Comparison of ENCODE assay signal across 26 cellular contexts in genomic region chr3:34363871-34364270, GRCh38.
"Had no signal": no experiment of that assay in that cellular context is flagged by ENCODE, and none has a peak within 500 bp of the region (broad histone marks: within the 10 kb centered on the region; RNA-seq: fewer than 3 reads in every experiment).

No MANE protein-coding gene starts in this region.

- H3K4me3 Mint-ChIP-seq: activated CD4-positive, alpha-beta memory T cell treated with anti-CD3 and anti-CD28 coated beads for 36 hours; activated CD4-positive, alpha-beta T cell treated with anti-CD3 and anti-CD28 coated beads, Interleukin-2, amount 10 ng/mL, durations not matched to agents 7 days and 5 days; activated naive CD4-positive, alpha-beta T cell treated with anti-CD3 and anti-CD28 coated beads, Interleukin-2, amount 10 ng/mL, durations not matched to agents 7 days and 5 days; activated naive CD8-positive, alpha-beta T cell treated with anti-CD3 and anti-CD28 coated beads, Interleukin-2, amount 10 ng/mL, durations not matched to agents 7 days and 5 days; T-helper 2 cell treated with Interferon-gamma antibody and Interleukin-4, amounts not matched to agents 5 μg/mL and 100 μg/mL, for 36 hours had no signal

- H3K4me3 ChIP-seq: adrenal gland, SJSA1 had no signal

- DNase-seq: activated CD4-positive, alpha-beta memory T cell treated with anti-CD3 and anti-CD28 coated beads for 36 hours; activated CD4-positive, alpha-beta T cell treated with anti-CD3 and anti-CD28 coated beads, Interleukin-2, amount 10 ng/mL, durations not matched to agents 7 days and 5 days; activated CD4-positive, CD25-positive, alpha-beta regulatory T cell; activated gamma-delta T cell treated with Interleukin-2 at 50 U/mL for 16 hours; activated naive CD4-positive, alpha-beta T cell treated with anti-CD3 and anti-CD28 coated beads, Interleukin-2, amount 10 ng/mL, durations not matched to agents 7 days and 5 days; activated naive CD8-positive, alpha-beta T cell treated with anti-CD3 and anti-CD28 coated beads, Interleukin-2, amount 10 ng/mL, durations not matched to agents 7 days and 5 days; activated T-cell treated with anti-CD3 and anti-CD28 coated beads for 4 hours; activated T-cell treated with anti-CD3 and anti-CD28 coated beads, Interleukin-2, amount 50 U/mL, for 48 hours; adrenal gland; anterior cingulate cortex; caudate nucleus; MM.1S; NCI-H1105; NCI-H1436; NCI-H1694 treated with DMSO at 0.1 percent for 48 hours; NCI-H345; NCI-H510A; NCI-H526 treated with DMSO at 0.1 percent for 48 hours; NK-92 treated with Interleukin-12 subunit alpha and Interleukin-12 subunit beta, amount 100 ng/mL, for 24 hours; SHP77; SW 1271 had no signal

- ATAC-seq: PC-3, SK-N-SH treated with all-trans-retinoic acid at 6 μM for 48 hours had no signal

- H3K9me3 ChIP-seq: adrenal gland, SJSA1 had no signal

- H3K36me3 Mint-ChIP-seq: activated CD4-positive, alpha-beta memory T cell treated with anti-CD3 and anti-CD28 coated beads for 36 hours; activated naive CD4-positive, alpha-beta T cell treated with anti-CD3 and anti-CD28 coated beads, Interleukin-2, amount 10 ng/mL, durations not matched to agents 7 days and 5 days; activated naive CD8-positive, alpha-beta T cell treated with anti-CD3 and anti-CD28 coated beads, Interleukin-2, amount 10 ng/mL, durations not matched to agents 7 days and 5 days had no signal

- H3K36me3 ChIP-seq: adrenal gland, SJSA1 had no signal

- H3K27ac ChIP-seq: adrenal gland, SJSA1 had no signal

- H3K27ac Mint-ChIP-seq: activated CD4-positive, alpha-beta memory T cell treated with anti-CD3 and anti-CD28 coated beads for 36 hours; activated CD4-positive, alpha-beta T cell treated with anti-CD3 and anti-CD28 coated beads, Interleukin-2, amount 10 ng/mL, durations not matched to agents 7 days and 5 days; activated naive CD4-positive, alpha-beta T cell treated with anti-CD3 and anti-CD28 coated beads, Interleukin-2, amount 10 ng/mL, durations not matched to agents 7 days and 5 days; activated naive CD8-positive, alpha-beta T cell treated with anti-CD3 and anti-CD28 coated beads, Interleukin-2, amount 10 ng/mL, durations not matched to agents 7 days and 5 days; activated T-helper 2 cell treated with anti-CD3 and anti-CD28 coated beads, Interferon-gamma antibody, Interleukin-2, Interleukin-4, amounts not matched to agents 10 μg/mL and 5 μg/mL and 100 μg/mL, durations not matched to agents 14 hours and 24 hours and 36 hours; T-helper 2 cell treated with Interferon-gamma antibody and Interleukin-4, amounts not matched to agents 5 μg/mL and 100 μg/mL, for 36 hours had no signal

- H3K4me1 ChIP-seq: adrenal gland, SJSA1 had no signal

- H3K27me3 ChIP-seq: adrenal gland, SJSA1 had no signal

- H3K9me3 Mint-ChIP-seq: activated CD4-positive, alpha-beta memory T cell treated with anti-CD3 and anti-CD28 coated beads for 36 hours; activated CD4-positive, alpha-beta T cell treated with anti-CD3 and anti-CD28 coated beads, Interleukin-2, amount 10 ng/mL, durations not matched to agents 7 days and 5 days; activated naive CD4-positive, alpha-beta T cell treated with anti-CD3 and anti-CD28 coated beads, Interleukin-2, amount 10 ng/mL, durations not matched to agents 7 days and 5 days; activated naive CD8-positive, alpha-beta T cell treated with anti-CD3 and anti-CD28 coated beads, Interleukin-2, amount 10 ng/mL, durations not matched to agents 7 days and 5 days; activated T-helper 2 cell treated with anti-CD3 and anti-CD28 coated beads, Interferon-gamma antibody, Interleukin-2, Interleukin-4, amounts not matched to agents 10 μg/mL and 5 μg/mL and 100 μg/mL, durations not matched to agents 14 hours and 24 hours and 36 hours; T-helper 2 cell treated with Interferon-gamma antibody and Interleukin-4, amounts not matched to agents 5 μg/mL and 100 μg/mL, for 36 hours had no signal

- H3K27me3 Mint-ChIP-seq: activated CD4-positive, alpha-beta T cell treated with anti-CD3 and anti-CD28 coated beads, Interleukin-2, amount 10 ng/mL, durations not matched to agents 7 days and 5 days; activated naive CD4-positive, alpha-beta T cell treated with anti-CD3 and anti-CD28 coated beads, Interleukin-2, amount 10 ng/mL, durations not matched to agents 7 days and 5 days had no signal
